ENCODE assay signal across 9 cellular contexts in genomic region chr10:46525177-46525823, GRCh38. TPM values are rescaled to one million over a fixed set of nuclear protein-coding genes. Genes with fewer than 3 reads are reported as not detected.
DNase-seq lines count a peak whose midpoint lies in the region; ATAC-seq, FAIRE-seq and TF ChIP-seq lines count a peak whose summit lies in the region.
"Had no signal": no experiment of that assay in that cellular context is flagged by ENCODE, and none has a peak within 500 bp of the region (broad histone marks: within the 10 kb centered on the region; RNA-seq: fewer than 3 reads in every experiment).

No MANE protein-coding gene starts in this region.

- intact Hi-C loops in Calu3 (cut with micrococcal nuclease; ENCODE audit: unreplicated experiment): no loop called here
- intact Hi-C loops in CD8-positive, alpha-beta T cell (cut with DNase I, micrococcal nuclease): no loop called here
- intact Hi-C loops in spleen (cut with DNase I; ENCODE audit: low total_unique reads): no loop called here

- H3K27me3 Mint-ChIP-seq in Calu3 (ENCODE audit: unreplicated experiment): no peaks in the 10 kb centered on the region
- no peaks in the 10 kb centered on the region for H3K27me3 Mint-ChIP-seq in CD8-positive, alpha-beta T cell (ENCODE audit: low read depth)
- H3K27me3 Mint-ChIP-seq: naive thymus-derived CD4-positive, alpha-beta T cell had no signal

- peaks cover 32% of the 10 kb centered on the region for H3K4me1 ChIP-seq in mesenchymal stem cell (ENCODE audit: control insufficient read depth, insufficient read depth, low read depth, low read length)
- no peaks in the 10 kb centered on the region for H3K4me1 ChIP-seq in CD8-positive, alpha-beta T cell (ENCODE audit: insufficient read depth, low read length)
- H3K4me1 ChIP-seq in spleen: peaks cover 0 to 8% (median 4%) of the 10 kb centered on the region in 6 donors

- H2BK12ac ChIP-seq in mesenchymal stem cell (ENCODE audit: low read length in 2 of 2): peak overlapping the region; percentile 25 to 30

- in situ Hi-C loops in astrocyte of the spinal cord (cut with HindIII; ENCODE audit: low sequenced_read_pairs): no loop called here

- no peak overlapping the region for H3K4ac ChIP-seq in mesenchymal stem cell (ENCODE audit: low read depth in 1 of 2, low read length in 2 of 2)

- no peaks in the 10 kb centered on the region for H3K79me1 ChIP-seq in mesenchymal stem cell (replicated peaks; ENCODE audit: low read length, poor library complexity, severe bottlenecking)

- peak overlapping the region; percentile 62 for H4K91ac ChIP-seq in mesenchymal stem cell (ENCODE audit: low read length)

- no peak overlapping the region for H3K4me3 Mint-ChIP-seq in Calu3 (ENCODE audit: low read depth, unreplicated experiment)
- H3K4me3 Mint-ChIP-seq in CD8-positive, alpha-beta T cell: no peak overlapping the region
- H3K4me3 Mint-ChIP-seq: naive thymus-derived CD4-positive, alpha-beta T cell had no signal

- no peak overlapping the region for H3K9ac ChIP-seq in mesenchymal stem cell (ENCODE audit: low read length)

- H2BK5ac ChIP-seq in mesenchymal stem cell (ENCODE audit: low read depth, low read length, poor library complexity, severe bottlenecking): no peak overlapping the region

- H3K23ac ChIP-seq in mesenchymal stem cell (ENCODE audit: low read length in 2 of 2): no peak overlapping the region

- H3K27me3 ChIP-seq in mesenchymal stem cell (ENCODE audit: control insufficient read depth in 1 of 2, insufficient read depth in 1 of 2, low read length in 2 of 2) (peaks cover 0 to 50% of the 10 kb centered on the region in 2 experiments), spleen (replicated peaks in 1 of 7) (peaks cover 0 to 3% (median 0%) of the 10 kb centered on the region in 7 donors)
- no peaks in the 10 kb centered on the region for H3K27me3 ChIP-seq in CD8-positive, alpha-beta T cell (ENCODE audit: insufficient read depth, low read length)

- TF ChIP-seq CTCF in Calu3 (IDR thresholded peaks at IDR 0.05; ENCODE audit: unreplicated experiment): no peak
- TF ChIP-seq CTCF in astrocyte of the spinal cord (IDR thresholded peaks at IDR 0.05; ENCODE audit: low read depth, low read length): no peak
- no peak for TF ChIP-seq CTCF in CD8-positive, alpha-beta T cell (IDR thresholded peaks at IDR 0.05)
- no peak for TF ChIP-seq CTCF in spleen (IDR thresholded peaks at IDR 0.05 in 8 of 11, conservative IDR thresholded peaks at IDR 0.05 in 3 of 11)
- TF ChIP-seq CTCF in D721Med (IDR thresholded peaks at IDR 0.05; ENCODE audit: insufficient read depth, missing control alignments): no peak

- H3K9me3 ChIP-seq in mesenchymal stem cell (ENCODE audit: control insufficient read depth, low read length) (no peaks in the 10 kb centered on the region), spleen (no peaks in the 10 kb centered on the region)
- no peaks in the 10 kb centered on the region for H3K9me3 ChIP-seq in CD8-positive, alpha-beta T cell (ENCODE audit: low read length)

- H3K4me3 ChIP-seq in astrocyte of the spinal cord (ENCODE audit: low read depth, low read length): no peak overlapping the region
- no peak overlapping the region for H3K4me3 ChIP-seq in mesenchymal stem cell (ENCODE audit: insufficient read depth in 1 of 2, low read depth in 1 of 2, low read length in 2 of 2)
- H3K4me3 ChIP-seq in CD8-positive, alpha-beta T cell (ENCODE audit: low read depth, low read length): no peak overlapping the region
- no peak overlapping the region for H3K4me3 ChIP-seq in spleen

- H3K27ac ChIP-seq in mesenchymal stem cell (ENCODE audit: low read length, poor library complexity, severe bottlenecking) (no peak overlapping the region), spleen (no peak overlapping the region)
- H3K27ac ChIP-seq in CD8-positive, alpha-beta T cell (ENCODE audit: low read depth, low read length): no peak overlapping the region

- H2AFZ ChIP-seq in mesenchymal stem cell (ENCODE audit: low read depth, low read length): no peak overlapping the region

- WGBS in mesenchymal stem cell: 60% methylated on average over 5 of the region's 5 CpGs
- WGBS in spleen, 5 donors: 81 to 89% (median 82%) methylated on average over 5 of the region's 5 CpGs

- BruUV-seq in Calu3 (replicated peaks; lab: Mats Ljungman, UMichigan): no TSS peak

- H3K18ac ChIP-seq in mesenchymal stem cell (ENCODE audit: low read depth in 1 of 2, low read length in 2 of 2): peak overlapping the region; percentile 60 to 69

- H3K36me3 Mint-ChIP-seq in Calu3 (ENCODE audit: insufficient read depth, unreplicated experiment): no peaks in the 10 kb centered on the region
- H3K36me3 Mint-ChIP-seq in CD8-positive, alpha-beta T cell: no peaks in the 10 kb centered on the region
- H3K36me3 Mint-ChIP-seq: naive thymus-derived CD4-positive, alpha-beta T cell had no signal

- DNase-seq in Calu3 (peak; percentile 78), HTR-8/SVneo (ENCODE audit: insufficient read length, low spot score) (peak; percentile 87), astrocyte of the spinal cord (ENCODE audit: low read depth, low spot score) (peak; percentile 71), mesenchymal stem cell (peak; percentile 83), spleen (no peak), NCI-H2107 treated with DMSO at 0.1 percent for 48 hours (lab: John Stamatoyannopoulos, UW; ENCODE audit: unreplicated experiment) (no peak), D721Med (ENCODE audit: insufficient read length, low spot score) (no peak)
- no peak for DNase-seq in CD8-positive, alpha-beta T cell
- DNase-seq: naive thymus-derived CD4-positive, alpha-beta T cell had no signal

- CTCF ChIA-PET in Calu3 (lab: Charles Lee): interaction anchor here (1.0 to 2.3 kb wide), 2 partner anchors 14 to 20 kb away, joined by 7 to 15 read pairs; no protein-coding TSS in a partner anchor
- CTCF ChIA-PET in CD8-positive, alpha-beta T cell (lab: Charles Lee): no interaction called here

- no peak overlapping the region for H3K27ac Mint-ChIP-seq in Calu3 (ENCODE audit: unreplicated experiment)
- H3K27ac Mint-ChIP-seq in CD8-positive, alpha-beta T cell: no peak overlapping the region
- H3K27ac Mint-ChIP-seq: naive thymus-derived CD4-positive, alpha-beta T cell had no signal

- H4K8ac ChIP-seq in mesenchymal stem cell (ENCODE audit: low read length): peak overlapping the region; percentile 64

- H3K14ac ChIP-seq in mesenchymal stem cell (ENCODE audit: low read length in 2 of 2): peak overlapping the region in 1 of 2 experiments; percentile 50

- no peak overlapping the region for H2AK5ac ChIP-seq in mesenchymal stem cell (ENCODE audit: low read length, severe bottlenecking)

- H3K4me1 Mint-ChIP-seq in Calu3 (ENCODE audit: low read depth, unreplicated experiment): no peaks in the 10 kb centered on the region
- no peaks in the 10 kb centered on the region for H3K4me1 Mint-ChIP-seq in CD8-positive, alpha-beta T cell (ENCODE audit: low read depth)
- H3K4me1 Mint-ChIP-seq: naive thymus-derived CD4-positive, alpha-beta T cell had no signal

- no peak for TF ChIP-seq POLR2A in spleen (IDR thresholded peaks at IDR 0.05)

- no peaks in the 10 kb centered on the region for H3K9me3 Mint-ChIP-seq in Calu3 (ENCODE audit: low read depth, unreplicated experiment)
- no peaks in the 10 kb centered on the region for H3K9me3 Mint-ChIP-seq in CD8-positive, alpha-beta T cell
- H3K9me3 Mint-ChIP-seq: naive thymus-derived CD4-positive, alpha-beta T cell had no signal

- POLR2A ChIA-PET in CD8-positive, alpha-beta T cell (lab: Charles Lee): no interaction called here

- H3K36me3 ChIP-seq in mesenchymal stem cell (ENCODE audit: control insufficient read depth in 1 of 2, insufficient read depth in 2 of 2, low read depth in 1 of 2, low read length in 2 of 2): peaks cover 0 to 2% of the 10 kb centered on the region in 2 experiments
- H3K36me3 ChIP-seq in CD8-positive, alpha-beta T cell (ENCODE audit: insufficient read depth, low read length): no peaks in the 10 kb centered on the region
- no peaks in the 10 kb centered on the region for H3K36me3 ChIP-seq in spleen

- no peak for ATAC-seq in CD8-positive, alpha-beta T cell
- ATAC-seq: naive thymus-derived CD4-positive, alpha-beta T cell had no signal

- FAIRE-seq in HTR-8/SVneo (lab: Jason Lieb, UNC): no peak
- no peak for FAIRE-seq in D721Med (lab: Jason Lieb, UNC)

- no peak overlapping the region for H2BK15ac ChIP-seq in mesenchymal stem cell (ENCODE audit: low read depth, poor library complexity, severe bottlenecking)

- no peak overlapping the region for H3K4me2 ChIP-seq in mesenchymal stem cell (ENCODE audit: low read length, poor library complexity, severe bottlenecking)

- no peak overlapping the region for H2BK120ac ChIP-seq in mesenchymal stem cell (ENCODE audit: low read depth, low read length)

RNA-seq across cellular contexts. Expression of gene GPRIN2, which starts 31.2 kb away (rescaled TPM):
- total RNA-seq in Calu3 (2022): 9.5 and 12.8 TPM in 2 replicates
- polyA plus RNA-seq in mesenchymal stem cell (2013, experiment 1 of 2): not detected
- polyA plus RNA-seq in mesenchymal stem cell (2013, experiment 2 of 2): 0.03 TPM
- total RNA-seq in CD8-positive, alpha-beta T cell: not detected
- total RNA-seq in spleen: not detected
- not detected for polyA plus RNA-seq in spleen
- total RNA-seq: naive thymus-derived CD4-positive, alpha-beta T cell had no signal
- polyA plus RNA-seq: naive thymus-derived CD4-positive, alpha-beta T cell had no signal

RNA-seq across cellular contexts. Expression of gene SYT15, which starts 53.6 kb away (rescaled TPM):
- total RNA-seq in Calu3 (2022): 1.5 and 2.2 TPM in 2 replicates
- 0.35 TPM for polyA plus RNA-seq in mesenchymal stem cell (2013, experiment 1 of 2)
- 0.82 TPM for polyA plus RNA-seq in mesenchymal stem cell (2013, experiment 2 of 2)
- total RNA-seq in CD8-positive, alpha-beta T cell: under 1 TPM; 0.22 to 0.35 TPM
- total RNA-seq in spleen: 1 to 10 TPM in 6 of 7 donors, under 1 TPM in 1; 0.92 to 8.4 (median 3.2) TPM
- polyA plus RNA-seq in spleen: 1 to 10 TPM in 2 of 3 donors, under 1 TPM in 1; 0.20 to 1.5 (median 1.0) TPM

RNA-seq across cellular contexts. Expression of gene NPY4R, which starts 59.5 kb away (rescaled TPM):
- not detected in 2 replicates for total RNA-seq in Calu3 (2022)
- 0.03 TPM for polyA plus RNA-seq in mesenchymal stem cell (2013, experiment 1 of 2)
- not detected for polyA plus RNA-seq in mesenchymal stem cell (2013, experiment 2 of 2)
- total RNA-seq in CD8-positive, alpha-beta T cell: not detected
- total RNA-seq in spleen: not detected
- not detected for polyA plus RNA-seq in spleen
- total RNA-seq: naive thymus-derived CD4-positive, alpha-beta T cell had no signal
- polyA plus RNA-seq: naive thymus-derived CD4-positive, alpha-beta T cell had no signal

Comparison
In these comparisons a context has a peak if more than half of its experiments do, and no peak if none do; other contexts are left out.
1. DNase-seq: peak in Calu3 (single experiment), HTR-8/SVneo (single experiment), astrocyte of the spinal cord (single experiment) and mesenchymal stem cell (single experiment); none in CD8-positive, alpha-beta T cell (0 of 7), spleen (single experiment), NCI-H2107 treated with DMSO at 0.1 percent for 48 hours (single experiment) and D721Med (single experiment).